22 cellular contexts compared by ENCODE assay signal in genomic region chr11:130170345-130170744, GRCh38. TPM values are rescaled to one million over a fixed set of nuclear protein-coding genes. Genes with fewer than 3 reads are reported as not detected.
A peak's percentile ranks its signal among the peaks of the same experiment; 100 is the strongest.
DNase-seq lines count a peak whose midpoint lies in the region; ATAC-seq, FAIRE-seq and TF ChIP-seq lines count a peak whose summit lies in the region.
"Had no signal": no experiment of that assay in that cellular context is flagged by ENCODE, and none has a peak within 500 bp of the region (broad histone marks: within the 10 kb centered on the region; RNA-seq: fewer than 3 reads in every experiment).

No MANE protein-coding gene starts in this region.

- peaks cover 0 to 10% (median 9%) of the 10 kb centered on the region in 11 experiments; a peak in 13 of 22 replicates for H3K9me3 ChIP-seq in BLaER1 treated with 17β-estradiol and CSF1 and Interleukin-3, amounts not matched to agents 10 nM and 100 nM (replicated peaks in 1 of 11)
- H3K9me3 ChIP-seq in Loucy (ENCODE audit: insufficient read depth, low read depth, low read length) (no peaks in the 10 kb centered on the region), H1 (ENCODE audit: insufficient read depth in 2 of 2, low read depth in 1 of 2, low read length in 1 of 2) (no peaks in the 10 kb centered on the region), neural cell (ENCODE audit: low read length) (no peaks in the 10 kb centered on the region), right cardiac atrium (ENCODE audit: control insufficient read depth, low read length) (no peaks in the 10 kb centered on the region)

- intact Hi-C loops in right cardiac atrium (cut with DNase I), result no loop called here

- H4K5ac ChIP-seq in H1 (ENCODE audit: insufficient read length, low read depth, low read length), result no peak overlapping the region

- H2BK20ac ChIP-seq in H1 (ENCODE audit: low read length), result no peak overlapping the region

- no peak overlapping the region for H3K14ac ChIP-seq in H1 (ENCODE audit: insufficient read length)

- no peak overlapping the region for H2BK12ac ChIP-seq in H1 (ENCODE audit: low read depth, low read length)

- H3K23ac ChIP-seq in H1 (ENCODE audit: insufficient read length), result no peak overlapping the region

- H3F3A ChIP-seq in Loucy (ENCODE audit: low read depth), result no peaks in the 10 kb centered on the region
- H3F3A ChIP-seq in neural cell (ENCODE audit: insufficient read depth, low read length, poor library complexity, severe bottlenecking), result no peaks in the 10 kb centered on the region

- TF ChIP-seq RAD21 in H1 (IDR thresholded peaks at IDR 0.05 in 1 of 2, conservative IDR thresholded peaks at IDR 0.05 in 1 of 2; ENCODE audit: low read depth in 2 of 2, low read length in 2 of 2), result no peak
- TF ChIP-seq RAD21 in neural cell (conservative IDR thresholded peaks at IDR 0.05), result no peak

- CTCF ChIA-PET in H1 (lab: Charles Lee; ENCODE audit: partially characterized antibody), result interaction anchor here (3.4 kb wide), 1 partner anchor 11 kb away, joined by 10 read pairs; the partner anchor contains the start of gene ST14

- H3K9me2 ChIP-seq in Loucy (replicated peaks; ENCODE audit: low read depth, low read length) (no peaks in the 10 kb centered on the region), neural cell (ENCODE audit: insufficient read depth, low read length) (no peaks in the 10 kb centered on the region)

- no peaks in the 10 kb centered on the region for H3K79me1 ChIP-seq in H1 (ENCODE audit: low read depth, low read length)

- H2AFZ ChIP-seq in Loucy (ENCODE audit: low read length), result peak overlapping the region; percentile 54; the same call in 1 of the 2 replicates
- no peak overlapping the region for H2AFZ ChIP-seq in H1 (ENCODE audit: low read length)
- H2AFZ ChIP-seq in neural cell (ENCODE audit: low read depth, low read length), result no peak overlapping the region

- H3K18ac ChIP-seq in H1 (ENCODE audit: extremely low read depth, low read length), result no peak overlapping the region

- no peak for ATAC-seq in right cardiac atrium
- no peak for ATAC-seq in HG03442 (IDR thresholded peaks at IDR 0.05; ENCODE audit: unreplicated experiment)
- ATAC-seq: PC-3, SK-N-SH treated with all-trans-retinoic acid at 6 μM for 48 hours had no signal

- FAIRE-seq in H1 (lab: Jason Lieb, UNC), result no peak

- H3K27me3 ChIP-seq in BLaER1 treated with 17β-estradiol and CSF1 and Interleukin-3, amounts not matched to agents 10 nM and 100 nM, result no peaks in the 10 kb centered on the region
- H3K27me3 ChIP-seq in Loucy (ENCODE audit: insufficient read depth, low read length, poor library complexity, severe bottlenecking) (no peaks in the 10 kb centered on the region), H1 (replicated peaks in 1 of 4; ENCODE audit: control insufficient read depth in 3 of 4, extremely low read depth in 1 of 4, insufficient read depth in 3 of 4, low read length in 3 of 4) (peaks cover 4 to 41% (median 32%) of the 10 kb centered on the region in 4 experiments), neural cell (ENCODE audit: insufficient read depth, low read depth, low read length) (no peaks in the 10 kb centered on the region), right cardiac atrium (ENCODE audit: control insufficient read depth, insufficient read depth) (no peaks in the 10 kb centered on the region)

- no peak overlapping the region for H3K4ac ChIP-seq in H1 (replicated peaks; ENCODE audit: insufficient read length, low read depth, low read length)

- TF ChIP-seq EP300 in H1 (IDR thresholded peaks at IDR 0.05; ENCODE audit: borderline replicate concordance in 1 of 2, low read depth in 2 of 2, low read length in 2 of 2), result no peak
- TF ChIP-seq EP300 in neural cell (conservative IDR thresholded peaks at IDR 0.05; ENCODE audit: poor library complexity, severe bottlenecking), result no peak

- no peak overlapping the region for H2AK5ac ChIP-seq in H1 (ENCODE audit: low read depth, low read length)

- no peak overlapping the region for H4K8ac ChIP-seq in H1 (ENCODE audit: extremely low read depth, insufficient read depth, low read length)

- no peak overlapping the region for H2BK15ac ChIP-seq in H1 (ENCODE audit: low read length)

- no peak overlapping the region for H3K9ac ChIP-seq in BLaER1 treated with 17β-estradiol and CSF1 and Interleukin-3, amounts not matched to agents 10 nM and 100 nM
- H3K9ac ChIP-seq in Loucy (ENCODE audit: low read depth, low read length, poor library complexity, severe bottlenecking), result no peak overlapping the region
- H3K9ac ChIP-seq in H1 (replicated peaks in 1 of 4; ENCODE audit: extremely low read depth in 1 of 4, low read depth in 3 of 4, low read length in 3 of 4), result no peak overlapping the region
- H3K9ac ChIP-seq in neural cell (ENCODE audit: low read length), result no peak overlapping the region

- TF ChIP-seq CTCF in Loucy (conservative IDR thresholded peaks at IDR 0.05; ENCODE audit: low read length) (no peak), H1 (IDR thresholded peaks at IDR 0.05; ENCODE audit: control extremely low read depth in 1 of 3, insufficient read depth in 1 of 3, low read depth in 1 of 3, low read length in 3 of 3) (no peak), neural cell (IDR thresholded peaks at IDR 0.05; ENCODE audit: poor library complexity, severe bottlenecking) (no peak)

- 63% methylated on average over 8 of the region's 8 CpGs; no CpG with 5 or more reads in 1 of the 2 experiments for WGBS in H1 (ENCODE audit: extremely low coverage in 1 of 2, insufficient coverage in 1 of 2, insufficient read length in 1 of 2, insufficient replicate concordance in 2 of 2, low coverage in 1 of 2, low lambda C conversion rate in 2 of 2, missing lambda C conversion rate in 1 of 2), 2 experiments
- WGBS in right cardiac atrium, result 78% methylated on average over 8 of the region's 8 CpGs

- H3K56ac ChIP-seq in H1 (replicated peaks; ENCODE audit: insufficient read length, low read depth, low read length), result no peak overlapping the region

- no peaks in the 10 kb centered on the region for H3K23me2 ChIP-seq in H1 (ENCODE audit: low read depth, low read length)

- no peak overlapping the region for H4K91ac ChIP-seq in H1 (replicated peaks; ENCODE audit: insufficient read length, low read length)

- no peaks in the 10 kb centered on the region for H3K79me2 ChIP-seq in Loucy (ENCODE audit: insufficient read depth, low read length)
- no peaks in the 10 kb centered on the region for H3K79me2 ChIP-seq in H1 (ENCODE audit: control insufficient read depth in 1 of 2, insufficient read depth in 2 of 2, low read length in 2 of 2)
- no peaks in the 10 kb centered on the region for H3K79me2 ChIP-seq in neural cell (replicated peaks; ENCODE audit: insufficient read depth, low read length)

- TF ChIP-seq POLR2A in H1 (IDR thresholded peaks at IDR 0.05; ENCODE audit: control extremely low read depth in 1 of 2, low read depth in 2 of 2, low read length in 2 of 2), result no peak

- POLR2A ChIA-PET in H1 (lab: Charles Lee; ENCODE audit: partially characterized antibody), result no interaction called here

- peak overlapping the region; percentile 41 to 67 (median 55) for H3K4me2 ChIP-seq in BLaER1 treated with 17β-estradiol and CSF1 and Interleukin-3, amounts not matched to agents 10 nM and 100 nM
- H3K4me2 ChIP-seq in Loucy (ENCODE audit: low read depth, low read length, poor library complexity, severe bottlenecking), result no peak overlapping the region
- no peak overlapping the region for H3K4me2 ChIP-seq in H1 (ENCODE audit: insufficient read depth in 1 of 2, low read depth in 2 of 2, low read length in 2 of 2)
- H3K4me2 ChIP-seq in neural cell (ENCODE audit: low read length), result no peak overlapping the region

- H2BK5ac ChIP-seq in H1 (ENCODE audit: low read depth, low read length), result no peak overlapping the region

- peaks cover 49 to 64% (median 57%) of the 10 kb centered on the region in 10 experiments for H3K4me1 ChIP-seq in BLaER1 treated with 17β-estradiol and CSF1 and Interleukin-3, amounts not matched to agents 10 nM and 100 nM
- H3K4me1 ChIP-seq in Loucy (ENCODE audit: insufficient read depth, low read length, poor library complexity, severe bottlenecking), result no peaks in the 10 kb centered on the region
- H3K4me1 ChIP-seq in H1 (replicated peaks in 1 of 4; ENCODE audit: control insufficient read depth in 3 of 4, insufficient read depth in 4 of 4, low read length in 3 of 4), result no peaks in the 10 kb centered on the region; a peak in 1 of 7 replicates
- no peaks in the 10 kb centered on the region for H3K4me1 ChIP-seq in right cardiac atrium (ENCODE audit: control insufficient read depth, insufficient read depth, low read length)

- no peak for DNase-seq in H1 (ENCODE audit: low read depth in 1 of 2, low spot score in 2 of 2)
- DNase-seq in right cardiac atrium, result no peak
- no peak for DNase-seq in hypothalamus (lab: John Stamatoyannopoulos, UW)
- no peak for DNase-seq in DMS153 treated with DMSO at 0.1 percent for 48 hours (lab: John Stamatoyannopoulos, UW; ENCODE audit: unreplicated experiment)
- DNase-seq: CD4-positive, alpha-beta memory T cell; DMS153; H9; KBM-7; MV-4-11; NCI-H1694 treated with DMSO at 0.1 percent for 48 hours; NCI-H2107; NCI-H510A; NCI-H774; PC-3; SIG-M5 had no signal

- no peaks in the 10 kb centered on the region; a peak in 1 of 22 replicates for H4K20me1 ChIP-seq in BLaER1 treated with 17β-estradiol and CSF1 and Interleukin-3, amounts not matched to agents 10 nM and 100 nM
- H4K20me1 ChIP-seq in Loucy (ENCODE audit: insufficient read depth, low read length, poor library complexity, severe bottlenecking) (no peaks in the 10 kb centered on the region), H1 (replicated peaks in 1 of 2; ENCODE audit: control insufficient read depth in 1 of 2, insufficient read depth in 2 of 2, low read length in 2 of 2) (peaks cover 9 to 13% of the 10 kb centered on the region in 2 experiments), neural cell (ENCODE audit: insufficient read depth) (no peaks in the 10 kb centered on the region)

- no peak overlapping the region for H3K4me3 ChIP-seq in BLaER1 treated with 17β-estradiol and CSF1 and Interleukin-3, amounts not matched to agents 10 nM and 100 nM
- H3K4me3 ChIP-seq in Loucy (ENCODE audit: low read length, poor library complexity, severe bottlenecking) (no peak overlapping the region), H1 (ENCODE audit: extremely low read depth in 1 of 4, insufficient read depth in 2 of 4, low read depth in 3 of 4, low read length in 4 of 4) (no peak overlapping the region), neural cell (ENCODE audit: low read length) (no peak overlapping the region), right cardiac atrium (ENCODE audit: low read length) (no peak overlapping the region)

- H3K27ac ChIP-seq in BLaER1 treated with 17β-estradiol and CSF1 and Interleukin-3, amounts not matched to agents 10 nM and 100 nM, result peak overlapping the region in 5 of 11 experiments; percentile 2 to 24 (median 5); a peak in 5 of 22 replicates
- H3K27ac ChIP-seq in H1 (ENCODE audit: low read depth, low read length) (no peak overlapping the region), neural cell (ENCODE audit: low read length) (peak overlapping the region; percentile 4), right cardiac atrium (ENCODE audit: low read length) (no peak overlapping the region)
- H3K27ac ChIP-seq: RWPE1 had no signal

- no peaks in the 10 kb centered on the region for H3K36me3 ChIP-seq in BLaER1 treated with 17β-estradiol and CSF1 and Interleukin-3, amounts not matched to agents 10 nM and 100 nM
- H3K36me3 ChIP-seq in Loucy (ENCODE audit: insufficient read depth, low read length) (no peaks in the 10 kb centered on the region), H1 (ENCODE audit: control insufficient read depth in 2 of 4, insufficient read depth in 4 of 4, low read length in 3 of 4) (no peaks in the 10 kb centered on the region), neural cell (ENCODE audit: insufficient read depth, low read length) (no peaks in the 10 kb centered on the region)

- H2BK120ac ChIP-seq in H1 (replicated peaks; ENCODE audit: low read depth, low read length), result no peak overlapping the region

RNA-seq across cellular contexts. Expression of gene ST14, which starts 10.8 kb away (rescaled TPM):
- 22.4 and 25.7 TPM in 2 replicates for total RNA-seq in H1 (2021; fragmentation: NEBNext Ultra II Directional; extraction: Animal tissue kit (Norgen Biotek cat#: 25700))
- polyA plus RNA-seq in H1 (2011; rRNA removed), result 24.9 and 31.8 TPM in 2 replicates
- polyA plus RNA-seq in H1 (2011; cell fraction: cytosol; rRNA removed), result 20.5 TPM
- 32.8 TPM for polyA plus RNA-seq in H1 (2011; cell fraction: nucleus; rRNA removed)
- polyA plus RNA-seq in H1 (2012, experiment 1 of 2), result 12.9 to 23.2 TPM (median 21.1 TPM) in 4 replicates
- 18.0 TPM for polyA plus RNA-seq in H1 (2012, experiment 2 of 2)
- 36.9 TPM for polyA plus RNA-seq in H1 (2013, experiment 1 of 2)
- polyA plus RNA-seq in H1 (2013, experiment 2 of 2), result 38.9 TPM
- 14.8 and 15.0 TPM in 2 replicates for polyA minus RNA-seq in H1 (2011; rRNA and poly(A)+ RNA removed)
- polyA minus RNA-seq in H1 (2011; cell fraction: cytosol; rRNA and poly(A)+ RNA removed), result 12.3 TPM
- 9.7 TPM for polyA minus RNA-seq in H1 (2011; cell fraction: nucleus; rRNA and poly(A)+ RNA removed)
- not detected in 2 replicates for polyA plus RNA-seq in neural cell
- not detected in 2 replicates for polyA minus RNA-seq in neural cell
- 1 to 10 TPM; 1.0 to 2.8 (median 1.4) TPM for total RNA-seq in right cardiac atrium
- 0.61 TPM for polyA plus RNA-seq in right cardiac atrium
- total RNA-seq: A172 had no signal

Comparison
In these comparisons a context has a peak if more than half of its experiments do, and no peak if none do; other contexts are left out.
1. H3K4me2 ChIP-seq: peak in BLaER1 treated with 17β-estradiol and CSF1 and Interleukin-3, amounts not matched to agents 10 nM and 100 nM (11 of 11); none in Loucy (single experiment), H1 (0 of 2) and neural cell (single experiment).